In the genomic region with DNA sequence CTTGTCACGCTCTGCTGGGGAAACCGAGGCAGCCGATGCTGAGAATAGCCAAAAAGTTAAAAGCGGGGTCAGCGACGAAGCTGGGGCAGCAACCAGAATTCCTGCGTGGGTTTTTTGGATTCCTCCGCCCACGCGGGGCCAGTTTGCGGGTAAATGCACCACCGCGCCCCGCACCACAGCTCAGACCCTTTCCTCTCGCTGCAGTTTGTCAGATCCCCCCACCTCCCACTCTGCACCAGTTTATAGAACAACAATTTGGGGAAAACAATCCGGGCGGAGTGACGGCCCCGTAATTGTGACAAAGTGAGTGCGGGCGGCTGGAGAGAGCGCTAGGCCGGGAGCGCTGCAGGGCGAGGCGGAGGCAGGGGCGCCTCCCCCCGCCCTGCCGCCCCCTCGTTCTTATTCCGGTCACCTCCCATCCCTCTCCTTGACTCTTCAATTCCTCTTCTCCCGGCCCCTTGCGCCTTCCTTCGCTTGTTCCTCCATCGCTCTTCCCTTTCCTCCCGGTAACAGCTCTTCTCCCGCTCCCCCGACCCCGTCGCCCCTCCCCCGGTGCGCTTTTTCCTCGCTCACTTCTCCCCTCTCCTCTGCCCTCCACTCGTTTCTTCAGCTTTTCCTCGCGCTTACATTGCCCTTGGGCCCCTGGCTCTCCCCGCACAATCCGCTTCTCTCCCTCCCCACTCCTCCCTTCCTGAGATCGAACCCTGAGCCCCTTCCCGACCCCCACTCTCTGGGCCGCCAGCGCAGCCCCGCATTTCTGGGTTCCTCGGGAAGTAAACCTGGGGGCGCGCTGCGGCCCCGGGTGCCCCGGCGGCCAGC, we compare ENCODE assay signal across 2 cellular contexts.
TF ChIP-seq lines count a peak whose summit lies in the region.

No MANE protein-coding gene starts in this region.

TF ChIP-seq in A549, 52 proteins besides CTCF, POLR2A, EP300 and RAD21:
- TF ChIP-seq SMC3 (IDR thresholded peaks at IDR 0.05): no peak
- TF ChIP-seq RNF2 (IDR thresholded peaks at IDR 0.05; ENCODE audit: borderline replicate concordance, low read depth): no peak
- TF ChIP-seq ESRRA (IDR thresholded peaks at IDR 0.05; ENCODE audit: borderline replicate concordance, low read length): no peak
TF ChIP-seq in A549: peak in this region for 0.

TF ChIP-seq in K562, 482 proteins besides CTCF, POLR2A, EP300 and RAD21:
- TF ChIP-seq PHF20 (IDR thresholded peaks at IDR 0.05; ENCODE audit: partially characterized antibody): peak; percentile 7
- TF ChIP-seq, protein P1, sequence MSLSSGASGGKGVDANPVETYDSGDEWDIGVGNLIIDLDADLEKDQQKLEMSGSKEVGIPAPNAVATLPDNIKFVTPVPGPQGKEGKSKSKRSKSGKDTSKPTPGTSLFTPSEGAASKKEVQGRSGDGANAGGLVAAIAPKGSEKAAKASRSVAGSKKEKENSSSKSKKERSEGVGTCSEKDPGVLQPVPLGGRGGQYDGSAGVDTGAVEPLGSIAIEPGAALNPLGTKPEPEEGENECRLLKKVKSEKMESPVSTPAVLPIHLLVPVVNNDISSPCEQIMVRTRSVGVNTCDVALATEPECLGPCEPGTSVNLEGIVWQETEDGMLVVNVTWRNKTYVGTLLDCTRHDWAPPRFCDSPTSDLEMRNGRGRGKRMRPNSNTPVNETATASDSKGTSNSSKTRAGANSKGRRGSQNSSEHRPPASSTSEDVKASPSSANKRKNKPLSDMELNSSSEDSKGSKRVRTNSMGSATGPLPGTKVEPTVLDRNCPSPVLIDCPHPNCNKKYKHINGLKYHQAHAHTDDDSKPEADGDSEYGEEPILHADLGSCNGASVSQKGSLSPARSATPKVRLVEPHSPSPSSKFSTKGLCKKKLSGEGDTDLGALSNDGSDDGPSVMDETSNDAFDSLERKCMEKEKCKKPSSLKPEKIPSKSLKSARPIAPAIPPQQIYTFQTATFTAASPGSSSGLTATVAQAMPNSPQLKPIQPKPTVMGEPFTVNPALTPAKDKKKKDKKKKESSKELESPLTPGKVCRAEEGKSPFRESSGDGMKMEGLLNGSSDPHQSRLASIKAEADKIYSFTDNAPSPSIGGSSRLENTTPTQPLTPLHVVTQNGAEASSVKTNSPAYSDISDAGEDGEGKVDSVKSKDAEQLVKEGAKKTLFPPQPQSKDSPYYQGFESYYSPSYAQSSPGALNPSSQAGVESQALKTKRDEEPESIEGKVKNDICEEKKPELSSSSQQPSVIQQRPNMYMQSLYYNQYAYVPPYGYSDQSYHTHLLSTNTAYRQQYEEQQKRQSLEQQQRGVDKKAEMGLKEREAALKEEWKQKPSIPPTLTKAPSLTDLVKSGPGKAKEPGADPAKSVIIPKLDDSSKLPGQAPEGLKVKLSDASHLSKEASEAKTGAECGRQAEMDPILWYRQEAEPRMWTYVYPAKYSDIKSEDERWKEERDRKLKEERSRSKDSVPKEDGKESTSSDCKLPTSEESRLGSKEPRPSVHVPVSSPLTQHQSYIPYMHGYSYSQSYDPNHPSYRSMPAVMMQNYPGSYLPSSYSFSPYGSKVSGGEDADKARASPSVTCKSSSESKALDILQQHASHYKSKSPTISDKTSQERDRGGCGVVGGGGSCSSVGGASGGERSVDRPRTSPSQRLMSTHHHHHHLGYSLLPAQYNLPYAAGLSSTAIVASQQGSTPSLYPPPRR (CRISPR knock-in tag; IDR thresholded peaks at IDR 0.05; ENCODE audit: borderline replicate concordance): no peak
- TF ChIP-seq GATAD2B (IDR thresholded peaks at IDR 0.05; ENCODE audit: borderline replicate concordance): no peak
- no peak for TF ChIP-seq ZNF644 (tag; IDR thresholded peaks at IDR 0.05; ENCODE audit: low read depth)
- no peak for TF ChIP-seq BRF2 (IDR thresholded peaks at IDR 0.05; ENCODE audit: borderline replicate concordance, insufficient read depth, insufficient read length)
- no peak for TF ChIP-seq DACH1 (IDR thresholded peaks at IDR 0.05; ENCODE audit: partially characterized antibody)
- no peak for TF ChIP-seq ZNF253 (CRISPR knock-in tag; conservative IDR thresholded peaks at IDR 0.05)
- TF ChIP-seq HNRNPLL (IDR thresholded peaks at IDR 0.05; ENCODE audit: low read depth, low read length, poor library complexity, severe bottlenecking): peak; percentile 12
- TF ChIP-seq ZBTB7A (IDR thresholded peaks at IDR 0.05; ENCODE audit: borderline replicate concordance, control insufficient read depth, low read depth, low read length): peak; percentile 41
- TF ChIP-seq TAF15 (IDR thresholded peaks at IDR 0.05; ENCODE audit: low read depth, low read length): no peak
- no peak for TF ChIP-seq TCF7 (IDR thresholded peaks at IDR 0.05; ENCODE audit: borderline replicate concordance)
- no peak for TF ChIP-seq SIX5 (IDR thresholded peaks at IDR 0.05; ENCODE audit: borderline replicate concordance in 1 of 2, insufficient read depth in 1 of 2, low read depth in 1 of 2, low read length in 2 of 2)
- no peak for TF ChIP-seq RBBP5 (IDR thresholded peaks at IDR 0.05; ENCODE audit: borderline replicate concordance, insufficient read depth, low read length, poor library complexity, severe bottlenecking)
- no peak for TF ChIP-seq SAFB (IDR thresholded peaks at IDR 0.05; ENCODE audit: borderline replicate concordance, low read depth, low read length)
- TF ChIP-seq ELF1 (tag; IDR thresholded peaks at IDR 0.05): no peak
- TF ChIP-seq EGR1 (conservative IDR thresholded peaks at IDR 0.05): peak; percentile 80
- no peak for TF ChIP-seq CREB1 (IDR thresholded peaks at IDR 0.05)
- TF ChIP-seq CREB1 (CRISPR knock-in tag; IDR thresholded peaks at IDR 0.05): no peak
- TF ChIP-seq UBTF (IDR thresholded peaks at IDR 0.05; ENCODE audit: borderline replicate concordance in 1 of 2, low read depth in 2 of 2, low read length in 2 of 2): 0 out of 4 replicates have a peak, but pooled peaks of 1 of the 2 experiments have one; percentile 1
- no peak for TF ChIP-seq PPARD (CRISPR knock-in tag; IDR thresholded peaks at IDR 0.05)
- peak; percentile 82; the same call in 1 of the 2 replicates for TF ChIP-seq EZH2 (IDR thresholded peaks at IDR 0.05; ENCODE audit: borderline replicate concordance, low read depth, low read length)
- no peak for TF ChIP-seq MED1 (CRISPR knock-in tag; IDR thresholded peaks at IDR 0.05; ENCODE audit: borderline replicate concordance)
- TF ChIP-seq EP400 (IDR thresholded peaks at IDR 0.05): no peak
- TF ChIP-seq, protein P2, sequence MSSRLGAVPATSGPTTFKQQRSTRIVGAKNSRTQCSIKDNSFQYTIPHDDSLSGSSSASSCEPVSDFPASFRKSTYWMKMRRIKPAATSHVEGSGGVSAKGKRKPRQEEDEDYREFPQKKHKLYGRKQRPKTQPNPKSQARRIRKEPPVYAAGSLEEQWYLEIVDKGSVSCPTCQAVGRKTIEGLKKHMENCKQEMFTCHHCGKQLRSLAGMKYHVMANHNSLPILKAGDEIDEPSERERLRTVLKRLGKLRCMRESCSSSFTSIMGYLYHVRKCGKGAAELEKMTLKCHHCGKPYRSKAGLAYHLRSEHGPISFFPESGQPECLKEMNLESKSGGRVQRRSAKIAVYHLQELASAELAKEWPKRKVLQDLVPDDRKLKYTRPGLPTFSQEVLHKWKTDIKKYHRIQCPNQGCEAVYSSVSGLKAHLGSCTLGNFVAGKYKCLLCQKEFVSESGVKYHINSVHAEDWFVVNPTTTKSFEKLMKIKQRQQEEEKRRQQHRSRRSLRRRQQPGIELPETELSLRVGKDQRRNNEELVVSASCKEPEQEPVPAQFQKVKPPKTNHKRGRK (tag; IDR thresholded peaks at IDR 0.05): peak; percentile 55; the same call in 1 of the 2 replicates
